In the genomic region with DNA sequence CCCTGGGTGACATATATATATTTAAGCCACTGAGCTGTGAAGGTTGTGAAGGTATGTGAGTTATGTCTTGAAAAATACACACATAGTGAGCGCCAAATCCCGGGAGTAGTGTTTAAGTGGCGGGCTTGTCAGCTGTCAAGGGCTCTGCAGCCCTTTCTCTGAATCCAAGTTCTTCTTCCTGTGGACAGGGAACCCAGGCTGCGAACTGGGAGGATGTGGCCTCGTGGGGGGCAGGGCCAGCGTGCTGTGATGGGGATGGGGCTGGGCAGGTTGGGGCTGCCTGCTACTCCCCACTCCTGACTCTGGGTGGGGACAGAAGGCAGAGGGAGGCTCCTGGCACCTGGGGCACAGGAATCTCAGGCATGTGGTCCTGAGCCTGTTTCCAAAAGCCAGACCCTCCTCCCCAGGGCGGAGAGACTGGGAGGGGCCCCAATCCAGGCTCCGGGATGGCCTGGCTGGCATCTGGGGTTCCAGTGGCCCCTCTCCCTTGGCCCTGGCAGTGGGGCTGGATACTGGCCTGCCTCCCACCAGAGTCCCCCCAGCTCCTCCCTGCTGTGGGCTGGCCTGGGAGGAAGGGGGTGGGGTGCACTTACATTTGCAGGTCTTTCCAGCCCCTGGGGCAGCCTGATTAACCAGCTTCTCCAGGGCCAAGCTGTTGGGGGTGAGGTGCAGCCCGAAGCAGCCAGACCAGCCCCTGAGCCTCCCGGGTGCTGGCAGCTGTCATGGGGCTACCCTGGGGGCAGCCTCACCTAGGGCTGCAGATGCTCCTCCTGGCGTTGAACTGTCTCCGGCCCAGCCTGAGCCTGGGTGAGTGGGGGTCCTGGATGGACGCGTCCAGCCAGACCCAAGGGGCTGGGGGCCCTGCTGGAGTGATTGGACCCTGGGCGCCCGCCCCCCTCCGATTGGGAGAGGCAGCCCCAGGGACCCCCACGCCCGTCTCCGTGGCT, we compare ENCODE assay signal across 9 cellular contexts. TPM values are rescaled to one million over a fixed set of nuclear protein-coding genes. Genes with fewer than 3 reads are reported as not detected.
A peak's percentile ranks its signal among the peaks of the same experiment; 100 is the strongest.
DNase-seq lines count a peak whose midpoint lies in the region; ATAC-seq, FAIRE-seq and TF ChIP-seq lines count a peak whose summit lies in the region.
"Had no signal": no experiment of that assay in that cellular context is flagged by ENCODE, and none has a peak within 500 bp of the region (broad histone marks: within the 10 kb centered on the region; RNA-seq: fewer than 3 reads in every experiment).

A gene (plus strand): TSS at position 622 of the 947 bp plus-strand sequence. CDS start 101 bp downstream, at position 723.

- H2BK15ac ChIP-seq in neuronal stem cell (ENCODE audit: low read length): peak within 1 kb of the TSS; percentile 49

- H2BK120ac ChIP-seq in neuronal stem cell (ENCODE audit: low read depth, low read length): no peak within 1 kb of the TSS

- peaks cover 6% of the 10 kb centered on the region for H3K36me3 ChIP-seq in bronchial epithelial cell (ENCODE audit: control insufficient read depth, insufficient read depth, low read length)
- H3K36me3 ChIP-seq in neuronal stem cell (replicated peaks in 1 of 2; ENCODE audit: control insufficient read depth in 2 of 2, insufficient read depth in 2 of 2, low read length in 2 of 2): peaks cover 0 to 3% of the 10 kb centered on the region in 2 donors

- H2BK5ac ChIP-seq in neuronal stem cell (ENCODE audit: low read length): no peak within 1 kb of the TSS

- peaks cover 10 to 17% of the 10 kb centered on the region in 2 donors for H3K4me1 ChIP-seq in neuronal stem cell (ENCODE audit: control insufficient read depth in 2 of 2, insufficient read depth in 1 of 2, low read depth in 1 of 2, low read length in 2 of 2)

- H3K27ac ChIP-seq in neuronal stem cell (replicated peaks; ENCODE audit: low read length): no peak within 1 kb of the TSS
- H3K27ac ChIP-seq: thoracic aorta had no signal

- H3K4me3 ChIP-seq in bronchial epithelial cell (ENCODE audit: low read depth, low read length) (no peak within 1 kb of the TSS), neuronal stem cell (ENCODE audit: low read length in 2 of 2) (no peak within 1 kb of the TSS)
- H3K4me3 ChIP-seq: skin epidermis, thoracic aorta had no signal

- peak within 1 kb of the TSS; percentile 31 for H3K4me2 ChIP-seq in neuronal stem cell (ENCODE audit: insufficient read depth, low read length, poor library complexity, severe bottlenecking)

- peak within 1 kb of the TSS; percentile 4 for H2BK12ac ChIP-seq in neuronal stem cell (ENCODE audit: low read length)

- peak within 1 kb of the TSS; percentile 76 for H3K18ac ChIP-seq in neuronal stem cell (ENCODE audit: low read length)

- H3K9ac ChIP-seq in neuronal stem cell (ENCODE audit: low read depth, low read length, poor library complexity): peak within 1 kb of the TSS; percentile 81

- peak within 1 kb of the TSS; percentile 14 for H3K14ac ChIP-seq in neuronal stem cell (ENCODE audit: low read length)

- peak within 1 kb of the TSS; percentile 52 for H3K23ac ChIP-seq in neuronal stem cell (ENCODE audit: low read depth, low read length, poor library complexity)

- no peak for ATAC-seq in HG02623 (IDR thresholded peaks at IDR 0.05; ENCODE audit: unreplicated experiment)
- no peak for ATAC-seq in HG03520 (IDR thresholded peaks at IDR 0.05; ENCODE audit: unreplicated experiment)

- H3K27me3 ChIP-seq in bronchial epithelial cell (ENCODE audit: control insufficient read depth, insufficient read depth, low read length) (no peaks in the 10 kb centered on the region), neuronal stem cell (ENCODE audit: control insufficient read depth in 3 of 3, insufficient read depth in 3 of 3, low read depth in 1 of 3, low read length in 3 of 3) (no peaks in the 10 kb centered on the region)

- FAIRE-seq in bronchial epithelial cell (lab: Jason Lieb, UNC): no peak

- peak within 1 kb of the TSS; percentile 84 for H2AK5ac ChIP-seq in neuronal stem cell (ENCODE audit: low read depth, low read length)

- no CpG with 5 or more reads among the region's 20 CpGs for WGBS in neuronal stem cell (ENCODE audit: extremely low coverage in 2 of 2, insufficient read length in 2 of 2, insufficient replicate concordance in 1 of 2), 2 donors

- H3K4ac ChIP-seq in neuronal stem cell (ENCODE audit: low read length): no peak within 1 kb of the TSS

- peaks cover 1% of the 10 kb centered on the region for H3K79me1 ChIP-seq in neuronal stem cell (ENCODE audit: low read depth, low read length)

- H3K9me3 ChIP-seq in neuronal stem cell (replicated peaks in 1 of 2; ENCODE audit: control insufficient read depth in 2 of 2, insufficient read depth in 1 of 2, low read depth in 1 of 2, low read length in 2 of 2): no peaks in the 10 kb centered on the region
- H3K9me3 ChIP-seq: thoracic aorta had no signal

- peak within 1 kb of the TSS; percentile 71 for H2AFZ ChIP-seq in neuronal stem cell (ENCODE audit: low read length)

- no peak within 1 kb of the TSS for H4K8ac ChIP-seq in neuronal stem cell (ENCODE audit: low read depth, low read length)

- H4K91ac ChIP-seq in neuronal stem cell (ENCODE audit: low read depth, low read length, poor library complexity): no peak within 1 kb of the TSS

- TF ChIP-seq CTCF in bronchial epithelial cell (IDR thresholded peaks at IDR 0.05; ENCODE audit: insufficient read depth, low read length, severe bottlenecking): no peak

- DNase-seq in EH (ENCODE audit: low read depth): peak; percentile 21
- peak; percentile 32 for DNase-seq in HK-2 (ENCODE audit: unreplicated experiment)
- peak; percentile 28 for DNase-seq in bronchial epithelial cell (ENCODE audit: low read depth)
- no peak for DNase-seq in neuronal stem cell (ENCODE audit: low spot score)
- no peak for DNase-seq in OCI-M2 (lab: John Stamatoyannopoulos, UW; ENCODE audit: unreplicated experiment)

RNA-seq across cellular contexts. Expression of the gene that starts here (rescaled TPM):
- total RNA-seq in bronchial epithelial cell: 0.26 and 2.6 TPM in 2 replicates
- polyA plus RNA-seq in neuronal stem cell (2013, experiment 1 of 2): 0.26 TPM
- 0.17 TPM for polyA plus RNA-seq in neuronal stem cell (2013, experiment 2 of 2)

Comparison
In these comparisons a context has a peak if more than half of its experiments do, and no peak if none do; other contexts are left out.
1. DNase-seq: peak in EH (single experiment), HK-2 (single experiment) and bronchial epithelial cell (single experiment); none in neuronal stem cell (single experiment) and OCI-M2 (single experiment).